Comparison of ENCODE assay signal across 15 cellular contexts in the genomic region with DNA sequence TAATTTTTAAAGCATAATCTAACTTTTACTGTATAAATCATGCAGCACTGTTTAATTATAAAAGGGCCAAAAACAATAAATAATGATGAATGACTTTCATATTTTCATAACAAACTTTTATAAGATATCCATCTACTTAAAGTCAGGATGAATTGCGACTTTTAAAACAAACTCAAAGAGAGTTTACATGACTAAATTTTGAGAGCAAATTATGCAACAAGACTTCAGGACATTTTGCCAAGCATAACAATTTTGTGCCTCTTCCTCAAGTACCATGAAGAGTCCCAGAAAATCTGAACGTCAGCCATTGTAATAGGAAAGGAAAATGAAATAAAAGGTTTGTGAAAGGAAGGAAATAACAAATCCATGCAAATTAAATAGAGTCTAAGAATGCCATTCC.
"Had no signal": no experiment of that assay in that cellular context is flagged by ENCODE, and none has a peak within 500 bp of the region (broad histone marks: within the 10 kb centered on the region; RNA-seq: fewer than 3 reads in every experiment).

No MANE protein-coding gene starts in this region.

- H3K27me3 ChIP-seq: heart right ventricle, upper lobe of left lung had no signal

- H3K27ac Mint-ChIP-seq: T-helper 1 cell treated with Interleukin-12 subunit alpha and Interleukin-12 subunit beta and Interleukin-4 antibody, amounts not matched to agents 30 μg/mL and 1 μg/mL, for 36 hours had no signal

- ATAC-seq: left ventricle myocardium superior, psoas muscle had no signal

- H3K9me3 ChIP-seq: psoas muscle, thoracic aorta, upper lobe of left lung had no signal

- DNase-seq: activated CD4-positive, alpha-beta T cell treated with anti-CD3 and anti-CD28 coated beads for 1 hour; activated naive CD4-positive, alpha-beta T cell treated with anti-CD3 and anti-CD28 coated beads, Interleukin-2, amount 50 U/mL, for 16 hours; dermis blood vessel endothelial cell; effector memory CD4-positive, alpha-beta T cell; heart right ventricle; psoas muscle; right cardiac atrium; small intestine; stimulated activated CD4-positive, alpha-beta T cell treated with anti-CD3 and anti-CD28 coated beads, Interleukin-15, amount 100 ng/mL, for 24 hours; stimulated activated CD4-positive, alpha-beta T cell treated with anti-CD3 and anti-CD28 coated beads, Interleukin-2, amount 100 ng/mL, for 48 hours; upper lobe of left lung; WERI-Rb-1 had no signal

- H3K9me3 Mint-ChIP-seq: T-helper 1 cell treated with Interleukin-12 subunit alpha and Interleukin-12 subunit beta and Interleukin-4 antibody, amounts not matched to agents 30 μg/mL and 1 μg/mL, for 36 hours had no signal

- H3K27ac ChIP-seq: heart right ventricle, psoas muscle, thoracic aorta, upper lobe of left lung, WERI-Rb-1 had no signal

- H3K4me3 Mint-ChIP-seq: T-helper 1 cell treated with Interleukin-12 subunit alpha and Interleukin-12 subunit beta and Interleukin-4 antibody, amounts not matched to agents 30 μg/mL and 1 μg/mL, for 36 hours had no signal

- H3K4me3 ChIP-seq: heart right ventricle, psoas muscle, thoracic aorta, upper lobe of left lung had no signal
